ENCODE assay signal across 12 cellular contexts in the genomic region with DNA sequence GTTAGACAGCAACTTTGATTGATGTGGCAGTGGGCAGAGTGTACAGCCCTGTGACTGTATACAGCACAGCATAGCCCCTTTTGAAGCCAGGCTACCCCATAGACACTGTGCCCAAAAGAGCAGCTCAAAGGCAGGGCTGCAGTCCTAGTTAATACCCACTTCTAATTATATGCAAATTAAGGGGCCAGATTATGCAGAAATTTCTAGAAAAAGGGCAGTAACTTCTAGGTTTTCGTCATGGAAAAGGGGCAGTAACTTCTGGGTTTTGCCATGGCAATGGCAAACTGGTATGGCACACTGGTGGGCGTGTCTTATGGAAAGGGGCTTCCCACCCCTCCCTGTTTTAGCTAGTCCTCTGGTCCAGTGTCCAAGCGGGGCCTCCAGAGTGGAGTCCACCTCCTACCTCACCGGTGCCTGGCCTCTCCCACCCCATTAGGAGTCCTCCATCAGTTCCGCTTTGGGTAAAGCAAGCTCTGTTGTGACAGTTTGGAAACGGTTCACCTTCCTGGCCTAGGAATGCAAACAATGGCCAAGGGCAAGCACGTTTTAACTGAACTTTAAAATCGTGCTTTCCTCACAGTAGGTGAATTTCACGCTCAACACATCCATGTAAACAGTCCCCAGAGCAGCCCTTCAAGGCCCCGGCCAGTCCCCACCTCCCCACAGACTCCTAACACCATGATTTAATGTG. TPM values are rescaled to one million over a fixed set of nuclear protein-coding genes. Genes with fewer than 3 reads are reported as not detected.
DNase-seq lines count a peak whose midpoint lies in the region; ATAC-seq, FAIRE-seq and TF ChIP-seq lines count a peak whose summit lies in the region.
"Had no signal": no experiment of that assay in that cellular context is flagged by ENCODE, and none has a peak within 500 bp of the region (broad histone marks: within the 10 kb centered on the region; RNA-seq: fewer than 3 reads in every experiment).

No MANE protein-coding gene starts in this region.

- peak overlapping the region; percentile 23 for H3K4me3 Mint-ChIP-seq in stimulated activated naive CD8-positive, alpha-beta T cell treated with anti-CD3 and anti-CD28 coated beads, Interleukin-15, Interleukin-2, amounts not matched to agents 100 ng/mL and 50 ng/mL, for 24 hours
- H3K4me3 Mint-ChIP-seq in activated naive CD8-positive, alpha-beta T cell treated with anti-CD3 and anti-CD28 coated beads for 36 hours: peak overlapping the region; percentile 20
- peak overlapping the region; percentile 66 for H3K4me3 Mint-ChIP-seq in memory B cell

- H3K27ac Mint-ChIP-seq in stimulated activated naive CD8-positive, alpha-beta T cell treated with anti-CD3 and anti-CD28 coated beads, Interleukin-15, Interleukin-2, amounts not matched to agents 100 ng/mL and 50 ng/mL, for 24 hours: no peak overlapping the region
- no peak overlapping the region for H3K27ac Mint-ChIP-seq in activated naive CD8-positive, alpha-beta T cell treated with anti-CD3 and anti-CD28 coated beads for 36 hours
- H3K27ac Mint-ChIP-seq in memory B cell: no peak overlapping the region

- H3K9me3 ChIP-seq in kidney (ENCODE audit: control insufficient read depth in 1 of 2, low read length in 2 of 2): no peaks in the 10 kb centered on the region

- no peak for TF ChIP-seq CTCF in kidney (IDR thresholded peaks at IDR 0.05; ENCODE audit: borderline replicate concordance, extremely low read depth, insufficient read depth)

- FAIRE-seq in urothelium cell line (lab: Jason Lieb, UNC): peak; percentile 20
- FAIRE-seq in kidney (lab: Jason Lieb, UNC): no peak

- peaks cover 7% of the 10 kb centered on the region for H3K4me1 Mint-ChIP-seq in stimulated activated naive CD8-positive, alpha-beta T cell treated with anti-CD3 and anti-CD28 coated beads, Interleukin-15, Interleukin-2, amounts not matched to agents 100 ng/mL and 50 ng/mL, for 24 hours (ENCODE audit: low read depth)
- H3K4me1 Mint-ChIP-seq in activated naive CD8-positive, alpha-beta T cell treated with anti-CD3 and anti-CD28 coated beads for 36 hours: peaks cover 2% of the 10 kb centered on the region
- peaks cover 8% of the 10 kb centered on the region for H3K4me1 Mint-ChIP-seq in memory B cell

- intact Hi-C loops in kidney (cut with DNase I): no loop called here

- peaks cover 22% of the 10 kb centered on the region for H3K27me3 Mint-ChIP-seq in stimulated activated naive CD8-positive, alpha-beta T cell treated with anti-CD3 and anti-CD28 coated beads, Interleukin-15, Interleukin-2, amounts not matched to agents 100 ng/mL and 50 ng/mL, for 24 hours
- peaks cover 45% of the 10 kb centered on the region for H3K27me3 Mint-ChIP-seq in activated naive CD8-positive, alpha-beta T cell treated with anti-CD3 and anti-CD28 coated beads for 36 hours
- peaks cover 2% of the 10 kb centered on the region for H3K27me3 Mint-ChIP-seq in memory B cell

- ATAC-seq in stimulated activated naive CD8-positive, alpha-beta T cell treated with anti-CD3 and anti-CD28 coated beads, Interleukin-15, Interleukin-2, amounts not matched to agents 100 U/mL and 50 U/mL, for 24 hours: no peak
- ATAC-seq in memory B cell (ENCODE audit: low read depth): no peak
- ATAC-seq in GM21423 (IDR thresholded peaks at IDR 0.05; ENCODE audit: unreplicated experiment): no peak

- H3K36me3 Mint-ChIP-seq in stimulated activated naive CD8-positive, alpha-beta T cell treated with anti-CD3 and anti-CD28 coated beads, Interleukin-15, Interleukin-2, amounts not matched to agents 100 ng/mL and 50 ng/mL, for 24 hours (ENCODE audit: low read depth): no peaks in the 10 kb centered on the region
- no peaks in the 10 kb centered on the region for H3K36me3 Mint-ChIP-seq in activated naive CD8-positive, alpha-beta T cell treated with anti-CD3 and anti-CD28 coated beads for 36 hours
- H3K36me3 Mint-ChIP-seq in memory B cell: no peaks in the 10 kb centered on the region

- DNase-seq in stimulated activated naive CD8-positive, alpha-beta T cell treated with anti-CD3 and anti-CD28 coated beads, Interleukin-15, Interleukin-2, amounts not matched to agents 100 U/mL and 50 U/mL, for 24 hours: no peak
- DNase-seq in activated naive CD8-positive, alpha-beta T cell treated with anti-CD3 and anti-CD28 coated beads for 36 hours: no peak
- DNase-seq in memory B cell (ENCODE audit: low spot score in 2 of 2) (no peak), urothelium cell line (ENCODE audit: low spot score) (no peak), medulla oblongata (ENCODE audit: extremely low spot score) (no peak), kidney (no peak)
- DNase-seq: dorsolateral prefrontal cortex, T-helper 9 cell had no signal

- no peak overlapping the region for H3K9ac ChIP-seq in kidney (ENCODE audit: low read length in 2 of 2)
- H3K9ac ChIP-seq: BLaER1 had no signal

- no peaks in the 10 kb centered on the region for H3K4me1 ChIP-seq in kidney (ENCODE audit: control insufficient read depth in 1 of 2, insufficient read depth in 1 of 2, low read depth in 1 of 2, low read length in 2 of 2)

- no peaks in the 10 kb centered on the region for H3K9me3 Mint-ChIP-seq in stimulated activated naive CD8-positive, alpha-beta T cell treated with anti-CD3 and anti-CD28 coated beads, Interleukin-15, Interleukin-2, amounts not matched to agents 100 ng/mL and 50 ng/mL, for 24 hours
- H3K9me3 Mint-ChIP-seq in activated naive CD8-positive, alpha-beta T cell treated with anti-CD3 and anti-CD28 coated beads for 36 hours: no peaks in the 10 kb centered on the region
- H3K9me3 Mint-ChIP-seq in memory B cell: no peaks in the 10 kb centered on the region

- H3K27ac ChIP-seq in kidney (ENCODE audit: low read depth in 2 of 2, low read length in 2 of 2): no peak overlapping the region
- H3K27ac ChIP-seq: BLaER1, dorsolateral prefrontal cortex had no signal

- H3K36me3 ChIP-seq in kidney (ENCODE audit: control insufficient read depth in 1 of 2, insufficient read depth in 2 of 2, low read length in 2 of 2): no peaks in the 10 kb centered on the region
- H3K36me3 ChIP-seq: BLaER1 had no signal

- no peak overlapping the region for H3K4me3 ChIP-seq in kidney (ENCODE audit: low read length in 2 of 2)
- H3K4me3 ChIP-seq: BLaER1 had no signal

RNA-seq across cellular contexts. Expression of gene ADAMTS13, which starts 5.6 kb away (rescaled TPM):
- 1 to 10 TPM; 1.0 to 1.5 TPM for total RNA-seq in activated naive CD8-positive, alpha-beta T cell treated with anti-CD3 and anti-CD28 coated beads for 36 hours
- 3.1 TPM for total RNA-seq in kidney
- polyA plus RNA-seq in kidney (ENCODE audit: insufficient read depth, low read depth, low replicate concordance): 3.6 TPM

RNA-seq across cellular contexts. Expression of gene REXO4, which starts 10.0 kb away (rescaled TPM):
- 10 to 100 TPM; 45.3 to 47.7 TPM for total RNA-seq in activated naive CD8-positive, alpha-beta T cell treated with anti-CD3 and anti-CD28 coated beads for 36 hours
- total RNA-seq in kidney: 17.5 TPM
- 18.6 TPM for polyA plus RNA-seq in kidney (ENCODE audit: insufficient read depth, low read depth, low replicate concordance)

RNA-seq across cellular contexts. Expression of gene CACFD1, which starts 32.0 kb away (rescaled TPM):
- 1 to 10 TPM in 1 of 2 experiments, under 1 TPM in 1; 0.54 to 1.4 TPM for total RNA-seq in activated naive CD8-positive, alpha-beta T cell treated with anti-CD3 and anti-CD28 coated beads for 36 hours
- total RNA-seq in kidney: 37.3 TPM
- 37.8 TPM for polyA plus RNA-seq in kidney (ENCODE audit: insufficient read depth, low read depth, low replicate concordance)

RNA-seq across cellular contexts. Expression of gene SLC2A6, which starts 51.1 kb away (rescaled TPM):
- 1 to 10 TPM; 8.9 to 9.3 TPM for total RNA-seq in activated naive CD8-positive, alpha-beta T cell treated with anti-CD3 and anti-CD28 coated beads for 36 hours
- 5.8 TPM for total RNA-seq in kidney
- 2.5 TPM for polyA plus RNA-seq in kidney (ENCODE audit: insufficient read depth, low read depth, low replicate concordance)

RNA-seq across cellular contexts. Expression of gene STKLD1, which starts 51.6 kb away (rescaled TPM):
- total RNA-seq in activated naive CD8-positive, alpha-beta T cell treated with anti-CD3 and anti-CD28 coated beads for 36 hours: under 1 TPM; 0.16 to 0.31 TPM
- 1.9 TPM for total RNA-seq in kidney
- 4.0 TPM for polyA plus RNA-seq in kidney (ENCODE audit: insufficient read depth, low read depth, low replicate concordance)
- total RNA-seq: M059J had no signal

Comparison
In these comparisons a context has a peak if more than half of its experiments do, and no peak if none do; other contexts are left out.
1. RNA of gene CACFD1, which starts 32.0 kb away (total RNA-seq): 37.3 TPM in kidney (single experiment); 0.54 to 1.4 TPM in activated naive CD8-positive, alpha-beta T cell treated with anti-CD3 and anti-CD28 coated beads for 36 hours; every median in the first group is over 10 times any median in the second.
2. Peak in every context shown above with its lines, with median percentiles within 50 percentile points of each other: H3K4me3 Mint-ChIP-seq.